In the genomic region with DNA sequence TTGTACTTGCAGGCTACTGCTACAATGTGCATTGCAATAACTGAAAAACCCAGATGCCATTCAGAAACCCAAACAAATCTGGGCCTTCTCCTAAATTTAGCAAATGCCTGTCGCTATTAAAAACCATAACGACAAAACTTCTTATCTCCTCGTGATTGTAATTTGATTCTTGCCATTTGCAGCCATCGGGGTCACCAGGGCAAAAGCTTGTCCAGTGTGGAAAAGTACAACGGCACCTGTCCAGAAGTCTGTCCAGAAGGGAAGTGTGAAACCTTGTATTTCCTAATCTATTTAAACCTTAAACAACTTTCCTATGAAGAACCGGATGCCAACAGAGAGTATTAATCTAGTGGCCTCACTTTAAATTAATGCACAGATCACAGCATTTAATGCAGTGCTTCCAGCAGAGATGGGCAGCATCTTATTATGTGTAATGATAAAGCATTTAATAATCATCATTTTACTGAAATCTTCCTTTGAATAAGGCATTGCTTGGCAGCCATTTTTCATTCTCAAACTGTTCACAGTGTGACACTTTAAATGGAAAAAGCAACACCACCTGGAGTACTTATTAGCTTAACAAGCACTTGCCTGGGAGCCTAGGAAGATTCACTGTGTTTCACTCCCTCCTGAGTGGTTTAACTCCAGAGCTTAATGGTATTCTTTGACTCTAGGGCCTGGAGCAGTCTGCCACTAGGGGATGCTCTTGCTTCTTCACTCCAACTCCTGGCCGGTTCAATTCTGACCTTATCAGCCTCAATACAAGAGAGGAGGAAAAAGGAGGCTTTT, we compare ENCODE assay signal across 8 cellular contexts. TPM values are rescaled to one million over a fixed set of nuclear protein-coding genes. Genes with fewer than 3 reads are reported as not detected.
DNase-seq lines count a peak whose midpoint lies in the region; ATAC-seq and TF ChIP-seq lines count a peak whose summit lies in the region.

No MANE protein-coding gene starts in this region.

- no peaks in the 10 kb centered on the region for H3K27me3 ChIP-seq in cardiac muscle cell

- no peaks in the 10 kb centered on the region for H3K36me3 Mint-ChIP-seq in activated CD8-positive, alpha-beta T cell treated with anti-CD3 and anti-CD28 coated beads, Interleukin-2, amount 10 ng/mL, durations not matched to agents 7 days and 5 days (ENCODE audit: low read depth)

- H3K27ac Mint-ChIP-seq in activated CD8-positive, alpha-beta T cell treated with anti-CD3 and anti-CD28 coated beads, Interleukin-2, amount 10 ng/mL, durations not matched to agents 7 days and 5 days = no peak overlapping the region

- CTCF ChIA-PET in activated CD8-positive, alpha-beta T cell treated with anti-CD3 and anti-CD28 coated beads, Interleukin-2, amount 10 ng/mL, durations not matched to agents 7 days and 5 days (lab: Charles Lee) = interaction anchor here (0.7 to 1.6 kb wide), 14 partner anchors 9 to 1188 kb away, joined by 3 to 13 read pairs (median 3); no protein-coding TSS in a partner anchor

- H3K9me3 ChIP-seq in cardiac muscle cell (ENCODE audit: low read depth) = no peaks in the 10 kb centered on the region

- peak overlapping the region; percentile 95 for H3K27ac ChIP-seq in cardiac muscle cell

- no peak overlapping the region for H3K4me3 Mint-ChIP-seq in activated CD8-positive, alpha-beta T cell treated with anti-CD3 and anti-CD28 coated beads, Interleukin-2, amount 10 ng/mL, durations not matched to agents 7 days and 5 days

- no peaks in the 10 kb centered on the region for H3K9me3 Mint-ChIP-seq in activated CD8-positive, alpha-beta T cell treated with anti-CD3 and anti-CD28 coated beads, Interleukin-2, amount 10 ng/mL, durations not matched to agents 7 days and 5 days (ENCODE audit: insufficient read depth)

- DNase-seq in DMS114 treated with DMSO at 0.1 percent for 48 hours (lab: John Stamatoyannopoulos, UW; ENCODE audit: unreplicated experiment) (peak; percentile 49), GM19240 (ENCODE audit: insufficient read length, low spot score) (peak; percentile 14), NCI-H226 (peak; percentile 26), cardiac muscle cell (ENCODE audit: low read depth in 1 of 2, low spot score in 1 of 2) (peak; percentile 90 to 93), renal cortical epithelial cell (ENCODE audit: low read depth) (peak; percentile 59), epidermal melanocyte (ENCODE audit: insufficient read length, low spot score) (no peak)
- DNase-seq in activated CD8-positive, alpha-beta T cell treated with anti-CD3 and anti-CD28 coated beads, Interleukin-2, amount 10 ng/mL, durations not matched to agents 7 days and 5 days = peak; percentile 50

- no peaks in the 10 kb centered on the region for H3K36me3 ChIP-seq in cardiac muscle cell

- H3K4me1 Mint-ChIP-seq in activated CD8-positive, alpha-beta T cell treated with anti-CD3 and anti-CD28 coated beads, Interleukin-2, amount 10 ng/mL, durations not matched to agents 7 days and 5 days (ENCODE audit: low read depth) = no peaks in the 10 kb centered on the region

- peak; percentile 100 for TF ChIP-seq CTCF in cardiac muscle cell (IDR thresholded peaks at IDR 0.05; ENCODE audit: low read depth, low read length)

- no peak overlapping the region for H3K4me3 ChIP-seq in cardiac muscle cell

- ATAC-seq in HG03280 (IDR thresholded peaks at IDR 0.05; ENCODE audit: unreplicated experiment) = peak; percentile 72
- ATAC-seq in activated CD8-positive, alpha-beta T cell treated with anti-CD3 and anti-CD28 coated beads, Interleukin-2, amount 10 ng/mL, durations not matched to agents 7 days and 5 days = no peak

- POLR2A ChIA-PET in activated CD8-positive, alpha-beta T cell treated with anti-CD3 and anti-CD28 coated beads, Interleukin-2, amount 10 ng/mL, durations not matched to agents 7 days and 5 days (lab: Charles Lee) = no interaction called here

- peaks cover 28% of the 10 kb centered on the region for H3K4me1 ChIP-seq in cardiac muscle cell (ENCODE audit: low read depth)

- H3K27me3 Mint-ChIP-seq in activated CD8-positive, alpha-beta T cell treated with anti-CD3 and anti-CD28 coated beads, Interleukin-2, amount 10 ng/mL, durations not matched to agents 7 days and 5 days (ENCODE audit: low read depth) = peaks cover 7% of the 10 kb centered on the region

RNA-seq across cellular contexts. Expression of a gene that starts 4.9 kb away (rescaled TPM):
- total RNA-seq in activated CD8-positive, alpha-beta T cell treated with anti-CD3 and anti-CD28 coated beads, Interleukin-2, amount 10 ng/mL, durations not matched to agents 7 days and 5 days = not detected
- total RNA-seq in cardiac muscle cell (66.3 and 153 TPM in 2 replicates), renal cortical epithelial cell (not detected in 2 replicates)
- 64.0 and 97.9 TPM in 2 replicates for polyA plus RNA-seq in cardiac muscle cell

Comparison
In these comparisons a context has a peak if more than half of its experiments do, and no peak if none do; other contexts are left out.
1. RNA of a gene that starts 4.9 kb away (total RNA-seq): 66.3 to 153 TPM in cardiac muscle cell; not detected in activated CD8-positive, alpha-beta T cell treated with anti-CD3 and anti-CD28 coated beads, Interleukin-2, amount 10 ng/mL, durations not matched to agents 7 days and 5 days and not detected in renal cortical epithelial cell; every median in the first group is over 10 times any median in the second.